ENCODE assay signal across 23 cellular contexts in genomic region chr2:33729353-33729752, GRCh38.
DNase-seq lines count a peak whose midpoint lies in the region; ATAC-seq and TF ChIP-seq lines count a peak whose summit lies in the region.
"Had no signal": no experiment of that assay in that cellular context is flagged by ENCODE, and none has a peak within 500 bp of the region (broad histone marks: within the 10 kb centered on the region; RNA-seq: fewer than 3 reads in every experiment).

No MANE protein-coding gene starts in this region.

- H3K4me1 ChIP-seq in OCI-LY7 (ENCODE audit: insufficient read depth, low read length, poor library complexity, severe bottlenecking), result no peaks in the 10 kb centered on the region
- no peaks in the 10 kb centered on the region for H3K4me1 ChIP-seq in mesenchymal stem cell (ENCODE audit: control insufficient read depth, insufficient read depth, low read depth, low read length)
- no peaks in the 10 kb centered on the region for H3K4me1 ChIP-seq in gastrocnemius medialis
- H3K4me1 ChIP-seq: BE2C had no signal

- peak; percentile 22 for ATAC-seq in HG03432 (IDR thresholded peaks at IDR 0.05; ENCODE audit: unreplicated experiment)
- no peak for ATAC-seq in GM19324 (IDR thresholded peaks at IDR 0.05; ENCODE audit: low FRiP score, unreplicated experiment)
- no peak for ATAC-seq in GM21528 (IDR thresholded peaks at IDR 0.05; ENCODE audit: low FRiP score, unreplicated experiment)
- ATAC-seq in gastrocnemius medialis, result no peak
- ATAC-seq: HCT116 had no signal

- CTCF ChIA-PET in OCI-LY7 (lab: Charles Lee; ENCODE audit: unreplicated experiment), result no interaction called here

- no peaks in the 10 kb centered on the region for H3K79me2 ChIP-seq in OCI-LY7 (ENCODE audit: insufficient read depth, low read depth, low read length)

- H2AK5ac ChIP-seq in mesenchymal stem cell (ENCODE audit: low read length, severe bottlenecking), result no peak overlapping the region

- no peak overlapping the region for H3K18ac ChIP-seq in mesenchymal stem cell (ENCODE audit: low read depth in 1 of 2, low read length in 2 of 2)

- H2BK120ac ChIP-seq in mesenchymal stem cell (ENCODE audit: low read depth, low read length), result no peak overlapping the region

- no peak overlapping the region for H3K9ac ChIP-seq in mesenchymal stem cell (ENCODE audit: low read length)

- H2BK5ac ChIP-seq in mesenchymal stem cell (ENCODE audit: low read depth, low read length, poor library complexity, severe bottlenecking), result no peak overlapping the region

- peak overlapping the region; percentile 36 for H2BK15ac ChIP-seq in mesenchymal stem cell (ENCODE audit: low read depth, poor library complexity, severe bottlenecking)

- no peak overlapping the region for H3K27ac Mint-ChIP-seq in activated T-helper 1 cell treated with anti-CD3 and anti-CD28 coated beads, Interleukin-12 subunit alpha, Interleukin-12 subunit beta, Interleukin-2, Interleukin-4 antibody, amounts not matched to agents 30 ng/mL and 10 ng/mL and 1 ng/mL, durations not matched to agents 14 hours and 24 hours and 36 hours
- H3K27ac Mint-ChIP-seq: CD4-positive, CD25-positive, alpha-beta regulatory T cell; CD8-positive, alpha-beta memory T cell; HFFc6 had no signal

- H2AFZ ChIP-seq in OCI-LY7 (ENCODE audit: low read length), result 0 out of 2 replicates have a peak overlapping the region, but pooled peaks have one; percentile 26
- no peak overlapping the region for H2AFZ ChIP-seq in mesenchymal stem cell (ENCODE audit: low read depth, low read length)

- DNase-seq in OCI-LY7 (ENCODE audit: low spot score), result no peak
- no peak for DNase-seq in mesenchymal stem cell
- DNase-seq in activated T-helper 1 cell treated with anti-CD3 and anti-CD28 coated beads, Interleukin-12 subunit alpha, Interleukin-12 subunit beta, Interleukin-2, Interleukin-4 antibody, amounts not matched to agents 30 ng/mL and 10 ng/mL and 1 ng/mL, durations not matched to agents 14 hours and 24 hours and 36 hours (ENCODE audit: low spot score), result no peak
- DNase-seq in gastrocnemius medialis, result no peak
- DNase-seq: ACHN; BE2C; C1 segment of cervical spinal cord; CD4-positive, CD25-positive, alpha-beta regulatory T cell; CD8-positive, alpha-beta memory T cell; COR-L47; DMS 273 treated with DMSO at 0.1 percent for 48 hours; DMS53; DND-41; EL; GOT3; H7; HFFc6; IMR-90; KBM-7 had no signal

- no peak overlapping the region for H4K91ac ChIP-seq in mesenchymal stem cell (ENCODE audit: low read length)

- no peaks in the 10 kb centered on the region for H4K20me1 ChIP-seq in OCI-LY7 (ENCODE audit: insufficient read depth, low read length)

- no peaks in the 10 kb centered on the region for H3K27me3 Mint-ChIP-seq in activated T-helper 1 cell treated with anti-CD3 and anti-CD28 coated beads, Interleukin-12 subunit alpha, Interleukin-12 subunit beta, Interleukin-2, Interleukin-4 antibody, amounts not matched to agents 30 ng/mL and 10 ng/mL and 1 ng/mL, durations not matched to agents 14 hours and 24 hours and 36 hours (ENCODE audit: insufficient read depth)
- H3K27me3 Mint-ChIP-seq: CD4-positive, CD25-positive, alpha-beta regulatory T cell had no signal

- H3K36me3 ChIP-seq in OCI-LY7 (ENCODE audit: insufficient read depth, low read length), result no peaks in the 10 kb centered on the region
- no peaks in the 10 kb centered on the region for H3K36me3 ChIP-seq in mesenchymal stem cell (ENCODE audit: control insufficient read depth in 1 of 2, insufficient read depth in 2 of 2, low read depth in 1 of 2, low read length in 2 of 2)
- no peaks in the 10 kb centered on the region for H3K36me3 ChIP-seq in gastrocnemius medialis
- H3K36me3 ChIP-seq: BE2C had no signal

- H3K4me2 ChIP-seq in OCI-LY7 (ENCODE audit: low read length) (no peak overlapping the region), mesenchymal stem cell (ENCODE audit: low read length, poor library complexity, severe bottlenecking) (no peak overlapping the region)

- no peaks in the 10 kb centered on the region for H3K9me3 Mint-ChIP-seq in activated T-helper 1 cell treated with anti-CD3 and anti-CD28 coated beads, Interleukin-12 subunit alpha, Interleukin-12 subunit beta, Interleukin-2, Interleukin-4 antibody, amounts not matched to agents 30 ng/mL and 10 ng/mL and 1 ng/mL, durations not matched to agents 14 hours and 24 hours and 36 hours

- TF ChIP-seq CTCF in OCI-LY7 (conservative IDR thresholded peaks at IDR 0.05; ENCODE audit: low read length) (no peak), gastrocnemius medialis (IDR thresholded peaks at IDR 0.05 in 4 of 5, conservative IDR thresholded peaks at IDR 0.05 in 1 of 5) (no peak)

- intact Hi-C loops in OCI-LY7 (cut with micrococcal nuclease; ENCODE audit: unreplicated experiment) (no loop called here), gastrocnemius medialis (cut with DNase I; ENCODE audit: low total_unique reads) (no loop called here)
- intact Hi-C loops in activated T-helper 1 cell treated with anti-CD3 and anti-CD28 coated beads, Interleukin-12 subunit alpha, Interleukin-12 subunit beta, Interleukin-2, Interleukin-4 antibody, amounts not matched to agents 30 ng/mL and 10 ng/mL and 1 ng/mL, durations not matched to agents 14 hours and 24 hours and 36 hours (cut with micrococcal nuclease), result no loop called here

- WGBS in mesenchymal stem cell, result no CpG with 5 or more reads among the region's 1 CpG

- H3K4ac ChIP-seq in mesenchymal stem cell (ENCODE audit: low read depth in 1 of 2, low read length in 2 of 2), result no peak overlapping the region

- H3K23ac ChIP-seq in mesenchymal stem cell (ENCODE audit: low read length in 2 of 2), result no peak overlapping the region

- no peaks in the 10 kb centered on the region for H3K9me2 ChIP-seq in OCI-LY7 (ENCODE audit: insufficient read depth, low read length)

- in situ Hi-C loops in gastrocnemius medialis (cut with MboI; ENCODE audit: low sequenced_read_pairs in 4 of 4), result no loop called here

- H3K27me3 ChIP-seq in mesenchymal stem cell (ENCODE audit: control insufficient read depth in 1 of 2, insufficient read depth in 1 of 2, low read length in 2 of 2) (no peaks in the 10 kb centered on the region), gastrocnemius medialis (no peaks in the 10 kb centered on the region)
- H3K27me3 ChIP-seq: BE2C had no signal

- H4K8ac ChIP-seq in mesenchymal stem cell (ENCODE audit: low read length), result no peak overlapping the region

- H3K27ac ChIP-seq in OCI-LY7 (ENCODE audit: low read depth, low read length, poor library complexity, severe bottlenecking) (no peak overlapping the region), mesenchymal stem cell (ENCODE audit: low read length, poor library complexity, severe bottlenecking) (no peak overlapping the region), gastrocnemius medialis (no peak overlapping the region)

- no peak overlapping the region for H3K4me3 Mint-ChIP-seq in activated T-helper 1 cell treated with anti-CD3 and anti-CD28 coated beads, Interleukin-12 subunit alpha, Interleukin-12 subunit beta, Interleukin-2, Interleukin-4 antibody, amounts not matched to agents 30 ng/mL and 10 ng/mL and 1 ng/mL, durations not matched to agents 14 hours and 24 hours and 36 hours
- H3K4me3 Mint-ChIP-seq: CD4-positive, CD25-positive, alpha-beta regulatory T cell; CD8-positive, alpha-beta memory T cell; HFFc6 had no signal

- no peaks in the 10 kb centered on the region for H3K4me1 Mint-ChIP-seq in activated T-helper 1 cell treated with anti-CD3 and anti-CD28 coated beads, Interleukin-12 subunit alpha, Interleukin-12 subunit beta, Interleukin-2, Interleukin-4 antibody, amounts not matched to agents 30 ng/mL and 10 ng/mL and 1 ng/mL, durations not matched to agents 14 hours and 24 hours and 36 hours (ENCODE audit: low read depth)
- H3K4me1 Mint-ChIP-seq: CD4-positive, CD25-positive, alpha-beta regulatory T cell; CD8-positive, alpha-beta memory T cell had no signal

- BruUV-seq in OCI-LY7 (replicated peaks; lab: Mats Ljungman, UMichigan), result no TSS peak

- no peak overlapping the region for H3K14ac ChIP-seq in mesenchymal stem cell (ENCODE audit: low read length in 2 of 2)

- H3K36me3 Mint-ChIP-seq in activated T-helper 1 cell treated with anti-CD3 and anti-CD28 coated beads, Interleukin-12 subunit alpha, Interleukin-12 subunit beta, Interleukin-2, Interleukin-4 antibody, amounts not matched to agents 30 ng/mL and 10 ng/mL and 1 ng/mL, durations not matched to agents 14 hours and 24 hours and 36 hours (ENCODE audit: low read depth), result no peaks in the 10 kb centered on the region
- H3K36me3 Mint-ChIP-seq: CD4-positive, CD25-positive, alpha-beta regulatory T cell; CD8-positive, alpha-beta memory T cell had no signal

- H3K4me3 ChIP-seq in OCI-LY7 (ENCODE audit: low read depth, low read length, poor library complexity, severe bottlenecking) (no peak overlapping the region), mesenchymal stem cell (ENCODE audit: insufficient read depth in 1 of 2, low read depth in 1 of 2, low read length in 2 of 2) (no peak overlapping the region), gastrocnemius medialis (no peak overlapping the region)

- H3K9me3 ChIP-seq in OCI-LY7 (ENCODE audit: low read length), result no peaks in the 10 kb centered on the region
- H3K9me3 ChIP-seq in mesenchymal stem cell (ENCODE audit: control insufficient read depth, low read length), result no peaks in the 10 kb centered on the region
- H3K9me3 ChIP-seq in gastrocnemius medialis, result no peaks in the 10 kb centered on the region
- H3K9me3 ChIP-seq: BE2C had no signal

- H3K79me1 ChIP-seq in mesenchymal stem cell (replicated peaks; ENCODE audit: low read length, poor library complexity, severe bottlenecking), result no peaks in the 10 kb centered on the region

- TF ChIP-seq POLR2A in gastrocnemius medialis (IDR thresholded peaks at IDR 0.05), result no peak

- no peak overlapping the region for H2BK12ac ChIP-seq in mesenchymal stem cell (ENCODE audit: low read length in 2 of 2)

- POLR2A ChIA-PET in OCI-LY7 (lab: Charles Lee), result no interaction called here
